ENCODE assay signal across 10 cellular contexts in genomic region chr6:140744648-140745320, GRCh38.
DNase-seq lines count a peak whose midpoint lies in the region; ATAC-seq, FAIRE-seq and TF ChIP-seq lines count a peak whose summit lies in the region.
"Had no signal": no experiment of that assay in that cellular context is flagged by ENCODE, and none has a peak within 500 bp of the region (broad histone marks: within the 10 kb centered on the region; RNA-seq: fewer than 3 reads in every experiment).

No MANE protein-coding gene starts in this region.

- H3K27ac ChIP-seq in HepG2 (ENCODE audit: extremely low read length, insufficient read depth, low read length) = no peak overlapping the region
- H3K27ac ChIP-seq in testis = no peak overlapping the region

- H3K4me3 Mint-ChIP-seq in osteocyte (ENCODE audit: unreplicated experiment) = no peak overlapping the region
- H3K4me3 Mint-ChIP-seq in activated T-cell treated with anti-CD3 and anti-CD28 coated beads, Interleukin-2, amount 50 U/mL, for 24 hours = no peak overlapping the region

- WGBS in HepG2 (ENCODE audit: low lambda C conversion rate) = 7% methylated on average over 2 of the region's 2 CpGs
- WGBS in testis, 2 donors = 82 to 86% methylated on average over 2 of the region's 2 CpGs

- no peak for FAIRE-seq in HepG2 (lab: Jason Lieb, UNC)

- no peaks in the 10 kb centered on the region for H3K36me3 Mint-ChIP-seq in osteocyte (ENCODE audit: unreplicated experiment)
- no peaks in the 10 kb centered on the region for H3K36me3 Mint-ChIP-seq in activated T-cell treated with anti-CD3 and anti-CD28 coated beads, Interleukin-2, amount 50 U/mL, for 24 hours (ENCODE audit: low read depth)

- intact Hi-C loops in HepG2 (cut with micrococcal nuclease; ENCODE audit: unreplicated experiment) = no loop called here
- intact Hi-C loops in testis (cut with DNase I; ENCODE audit: low total_unique reads) = no loop called here

- no peaks in the 10 kb centered on the region for H3K4me1 ChIP-seq in HepG2 (ENCODE audit: insufficient read depth, low read length)
- no peaks in the 10 kb centered on the region for H3K4me1 ChIP-seq in testis

- no peak for TF ChIP-seq RAD21 in HepG2 (CRISPR knock-in tag; IDR thresholded peaks at IDR 0.05)

- TF ChIP-seq POLR2A in HepG2 (IDR thresholded peaks at IDR 0.05; ENCODE audit: insufficient read depth in 1 of 2, low read depth in 2 of 2, low read length in 2 of 2) (no peak), testis (IDR thresholded peaks at IDR 0.05) (no peak)

- no peak overlapping the region for H2AFZ ChIP-seq in HepG2 (ENCODE audit: low read length)

- H3K4me2 ChIP-seq in HepG2 (ENCODE audit: low read depth, low read length) = no peak overlapping the region

- no peaks in the 10 kb centered on the region for H3K27me3 Mint-ChIP-seq in osteocyte (ENCODE audit: unreplicated experiment)
- peaks cover 6% of the 10 kb centered on the region for H3K27me3 Mint-ChIP-seq in activated T-cell treated with anti-CD3 and anti-CD28 coated beads, Interleukin-2, amount 50 U/mL, for 24 hours

- ATAC-seq in GM18870 (IDR thresholded peaks at IDR 0.05; ENCODE audit: unreplicated experiment) (peak; percentile 90), HG02852 (IDR thresholded peaks at IDR 0.05; ENCODE audit: unreplicated experiment) (peak; percentile 90), HepG2 (no peak), GM21528 (IDR thresholded peaks at IDR 0.05; ENCODE audit: low FRiP score, unreplicated experiment) (no peak)

- H3K27me3 ChIP-seq in HepG2 (ENCODE audit: control insufficient read depth in 1 of 2, insufficient read depth in 2 of 2, low read length in 2 of 2) (no peaks in the 10 kb centered on the region), testis (no peaks in the 10 kb centered on the region)

- CTCF ChIA-PET in HepG2 (lab: Yijun Ruan, JAX; ENCODE audit: low intra/inter-chr PET ratio, low total read pairs) = no interaction called here

- no peaks in the 10 kb centered on the region for H3K79me2 ChIP-seq in HepG2 (ENCODE audit: insufficient read depth, low read length)

- TF ChIP-seq EP300 in HepG2 (IDR thresholded peaks at IDR 0.05; ENCODE audit: low read depth in 2 of 2, low read length in 2 of 2) = no peak
- TF ChIP-seq EP300 in HepG2 (CRISPR knock-in tag; IDR thresholded peaks at IDR 0.05; ENCODE audit: borderline replicate concordance) = no peak

- POLR2A ChIA-PET in HepG2 (lab: Yijun Ruan, JAX) = no interaction called here

- in situ Hi-C loops in HepG2 (cut with HindIII; ENCODE audit: extremely low pct_ligation_motif_present, low pct_unique_long_range_greater_than_20kb) = no loop called here

- H3K4me3 ChIP-seq in HepG2 (replicated peaks in 1 of 3; ENCODE audit: insufficient read depth in 1 of 3, low read depth in 2 of 3, low read length in 3 of 3) = no peak overlapping the region
- H3K4me3 ChIP-seq in testis = no peak overlapping the region

- peaks cover 5% of the 10 kb centered on the region for H3K4me1 Mint-ChIP-seq in osteocyte (ENCODE audit: unreplicated experiment)
- no peaks in the 10 kb centered on the region for H3K4me1 Mint-ChIP-seq in activated T-cell treated with anti-CD3 and anti-CD28 coated beads, Interleukin-2, amount 50 U/mL, for 24 hours (ENCODE audit: low read depth)

- no peak for TF ChIP-seq CTCF in HepG2 (CRISPR knock-in tag; IDR thresholded peaks at IDR 0.05)
- no peak for TF ChIP-seq CTCF in testis (IDR thresholded peaks at IDR 0.05)
- no peak for TF ChIP-seq CTCF in osteocyte (IDR thresholded peaks at IDR 0.05)

- peaks cover 24% of the 10 kb centered on the region for H3K9me3 Mint-ChIP-seq in osteocyte (ENCODE audit: unreplicated experiment)
- peaks cover 15% of the 10 kb centered on the region for H3K9me3 Mint-ChIP-seq in activated T-cell treated with anti-CD3 and anti-CD28 coated beads, Interleukin-2, amount 50 U/mL, for 24 hours

- H3K27ac Mint-ChIP-seq in osteocyte (ENCODE audit: unreplicated experiment) = no peak overlapping the region
- no peak overlapping the region for H3K27ac Mint-ChIP-seq in activated T-cell treated with anti-CD3 and anti-CD28 coated beads, Interleukin-2, amount 50 U/mL, for 24 hours

- no peaks in the 10 kb centered on the region for H4K20me1 ChIP-seq in HepG2 (ENCODE audit: insufficient read depth, low read length)

- H3K9me3 ChIP-seq in HepG2 (ENCODE audit: low read length) (peaks cover 67% of the 10 kb centered on the region), testis (no peaks in the 10 kb centered on the region)

- no TSS peak for BruUV-seq in HepG2 (replicated peaks; lab: Mats Ljungman, UMichigan)

- DNase-seq in RKO (ENCODE audit: low spot score) (peak; percentile 40), HepG2 (ENCODE audit: low spot score) (no peak), testis (no peak), osteocyte (ENCODE audit: extremely low spot score, unreplicated experiment) (no peak)
- no peak for DNase-seq in activated T-cell treated with anti-CD3 and anti-CD28 coated beads, Interleukin-2, amount 50 U/mL, for 24 hours
- DNase-seq: activated effector memory CD4-positive, alpha-beta T cell treated with Interleukin-2 at 50 U/mL for 16 hours; kidney glomerular epithelial cell had no signal

- H3K9ac ChIP-seq in HepG2 (ENCODE audit: insufficient read depth, low read depth, low read length) = no peak overlapping the region

- H3K36me3 ChIP-seq in HepG2 (replicated peaks in 1 of 2; ENCODE audit: control insufficient read depth in 1 of 2, insufficient read depth in 2 of 2, low read length in 2 of 2) = no peaks in the 10 kb centered on the region
- no peaks in the 10 kb centered on the region for H3K36me3 ChIP-seq in testis (ENCODE audit: low read depth, missing control alignments)

TF ChIP-seq in HepG2, 621 proteins besides CTCF, POLR2A, EP300 and RAD21 (continues in another document):
- TF ChIP-seq PCBP1 (IDR thresholded peaks at IDR 0.05; ENCODE audit: borderline replicate concordance, low read depth, low read length) (no peak), HOXA7 (CRISPR knock-in tag; IDR thresholded peaks at IDR 0.05) (no peak), SNAPC4 (CRISPR knock-in tag; IDR thresholded peaks at IDR 0.05) (no peak), MAFK (conservative IDR thresholded peaks at IDR 0.05 in 1 of 2, IDR thresholded peaks at IDR 0.05 in 1 of 2; ENCODE audit: low read length in 2 of 2) (peak; percentile 96 to 98), SNAPC2 (CRISPR knock-in tag; IDR thresholded peaks at IDR 0.05) (no peak), TCF12 (IDR thresholded peaks at IDR 0.05) (no peak), TCF12 (CRISPR knock-in tag; IDR thresholded peaks at IDR 0.05) (no peak), ZNF704 (CRISPR knock-in tag; IDR thresholded peaks at IDR 0.05; ENCODE audit: borderline replicate concordance) (no peak), ZNF207 (IDR thresholded peaks at IDR 0.05; ENCODE audit: borderline replicate concordance) (no peak), NFE2L2 (IDR thresholded peaks at IDR 0.05; ENCODE audit: low read length) (peak; percentile 38; the same call in 1 of the 2 replicates), MAFF (IDR thresholded peaks at IDR 0.05; ENCODE audit: low read depth, low read length) (peak; percentile 97), ZNF891 (CRISPR knock-in tag; IDR thresholded peaks at IDR 0.05) (no peak), ETV5 (CRISPR knock-in tag; IDR thresholded peaks at IDR 0.05; ENCODE audit: borderline replicate concordance) (no peak)
- TF ChIP-seq, protein P1, sequence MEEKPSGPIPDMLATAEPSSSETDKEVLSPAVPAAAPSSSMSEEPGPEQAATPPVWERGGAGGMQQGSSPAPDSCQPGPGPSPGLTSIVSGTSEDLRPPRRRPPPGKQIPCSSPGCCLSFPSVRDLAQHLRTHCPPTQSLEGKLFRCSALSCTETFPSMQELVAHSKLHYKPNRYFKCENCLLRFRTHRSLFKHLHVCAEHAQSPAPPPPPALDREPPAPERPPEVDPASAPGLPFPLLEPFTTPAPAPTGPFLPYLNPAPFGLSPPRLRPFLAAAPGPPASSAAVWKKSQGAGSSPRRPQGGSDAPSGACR (CRISPR knock-in tag; IDR thresholded peaks at IDR 0.05) = no peak

Comparison
In these comparisons a context has a peak if more than half of its experiments do, and no peak if none do; other contexts are left out.
1. ATAC-seq: peak in GM18870 (single experiment) and HG02852 (single experiment); none in HepG2 (single experiment) and GM21528 (single experiment).